In genomic region chr1:150709031-150709430, GRCh38 we compare ENCODE assay signal across 1 cellular context.
TF ChIP-seq lines count a peak whose summit lies in the region.
"Not testable (repeated sequence)": the region's sequence is repeated elsewhere in the genome, so short reads cannot be mapped to it uniquely, and the experiment has no call there.

No MANE protein-coding gene starts in this region.

TF ChIP-seq in K562, 482 proteins besides CTCF, POLR2A, EP300 and RAD21 (continues in another document):
- TF ChIP-seq NR4A1 (CRISPR knock-in tag; IDR thresholded peaks at IDR 0.05); ZNF740 (CRISPR knock-in tag; IDR thresholded peaks at IDR 0.05); NR2C1 (IDR thresholded peaks at IDR 0.05); ID3 (CRISPR knock-in tag; IDR thresholded peaks at IDR 0.05); PBX2 (CRISPR knock-in tag; IDR thresholded peaks at IDR 0.05; ENCODE audit: low read depth): not testable (repeated sequence)
- TF ChIP-seq NR4A1 (tag; IDR thresholded peaks at IDR 0.05), result peak; percentile 72; the same call in 1 of the 2 replicates
- TF ChIP-seq TEAD1 (CRISPR knock-in tag; IDR thresholded peaks at IDR 0.05), result peak in 1 of 2 experiments; percentile 72; a peak in 2 of 4 replicates
- peak; percentile 74 for TF ChIP-seq TSHZ1 (CRISPR knock-in tag; IDR thresholded peaks at IDR 0.05)
- peak; percentile 46; the same call in 1 of the 2 replicates for TF ChIP-seq ZNF354B (CRISPR knock-in tag; IDR thresholded peaks at IDR 0.05)
- 0 out of 2 replicates have a peak, but pooled peaks have one; percentile 40 for TF ChIP-seq KLF13 (tag; IDR thresholded peaks at IDR 0.05; ENCODE audit: borderline replicate concordance, low read depth)
- TF ChIP-seq CXXC5 (CRISPR knock-in tag; IDR thresholded peaks at IDR 0.05), result peak; percentile 62
- TF ChIP-seq SMAD3 (CRISPR knock-in tag; conservative IDR thresholded peaks at IDR 0.05), result 0 out of 2 replicates have a peak, but pooled peaks have one; percentile 44
- TF ChIP-seq KLF6 (CRISPR knock-in tag; IDR thresholded peaks at IDR 0.05; ENCODE audit: borderline replicate concordance), result peak; percentile 63; the same call in 1 of the 2 replicates
- TF ChIP-seq TCF15 (CRISPR knock-in tag; IDR thresholded peaks at IDR 0.05), result 0 out of 2 replicates have a peak, but pooled peaks have one; percentile 61
- TF ChIP-seq DDX20 (tag; IDR thresholded peaks at IDR 0.05; ENCODE audit: low read depth), result peak; percentile 82
- TF ChIP-seq ZBTB17 (CRISPR knock-in tag; IDR thresholded peaks at IDR 0.05), result peak; percentile 73
- peak; percentile 26; the same call in 1 of the 2 replicates for TF ChIP-seq ZNF398 (CRISPR knock-in tag; IDR thresholded peaks at IDR 0.05)
- peak; percentile 82 for TF ChIP-seq SMAD4 (CRISPR knock-in tag; conservative IDR thresholded peaks at IDR 0.05)
- TF ChIP-seq ZNF449 (CRISPR knock-in tag; IDR thresholded peaks at IDR 0.05), result 0 out of 2 replicates have a peak, but pooled peaks have one; percentile 38
- TF ChIP-seq HINFP (tag; conservative IDR thresholded peaks at IDR 0.05; ENCODE audit: low read depth), result peak; percentile 59
- peak in 1 of 2 experiments; percentile 89; a peak in 2 of 4 replicates for TF ChIP-seq ZNF740 (tag; IDR thresholded peaks at IDR 0.05)
- peak; percentile 86 for TF ChIP-seq ZNF311 (CRISPR knock-in tag; IDR thresholded peaks at IDR 0.05)
- TF ChIP-seq PYGO2 (tag; IDR thresholded peaks at IDR 0.05), result 0 out of 2 replicates have a peak, but pooled peaks have one; percentile 67
- peak; percentile 75 for TF ChIP-seq MEF2D (tag; conservative IDR thresholded peaks at IDR 0.05; ENCODE audit: low read depth)
- TF ChIP-seq NR2C1 (tag; IDR thresholded peaks at IDR 0.05), result peak; percentile 62
- TF ChIP-seq ETV1 (tag; conservative IDR thresholded peaks at IDR 0.05; ENCODE audit: low read depth), result peak; percentile 28; the same call in 1 of the 2 replicates
- TF ChIP-seq ID3 (tag; IDR thresholded peaks at IDR 0.05), result peak; percentile 76; the same call in 1 of the 2 replicates
- peak; percentile 79 for TF ChIP-seq MECOM (CRISPR knock-in tag; IDR thresholded peaks at IDR 0.05)
- TF ChIP-seq ZNF41 (CRISPR knock-in tag; conservative IDR thresholded peaks at IDR 0.05), result peak; percentile 70; the same call in 1 of the 2 replicates
- TF ChIP-seq DLX4 (CRISPR knock-in tag; IDR thresholded peaks at IDR 0.05), result 0 out of 2 replicates have a peak, but pooled peaks have one; percentile 23
- TF ChIP-seq MBD1 (CRISPR knock-in tag; IDR thresholded peaks at IDR 0.05), result 0 out of 2 replicates have a peak, but pooled peaks have one; percentile 17
- 0 out of 2 replicates have a peak, but pooled peaks have one; percentile 27 for TF ChIP-seq PBX2 (tag; conservative IDR thresholded peaks at IDR 0.05; ENCODE audit: low read depth)
- peak; percentile 86 for TF ChIP-seq HDAC8 (tag; IDR thresholded peaks at IDR 0.05)
- peak; percentile 96 for TF ChIP-seq ZNF592 (IDR thresholded peaks at IDR 0.05)
- peak; percentile 87 for TF ChIP-seq PTTG1 (tag; IDR thresholded peaks at IDR 0.05; ENCODE audit: low read depth)
- TF ChIP-seq DMBX1 (CRISPR knock-in tag; IDR thresholded peaks at IDR 0.05; ENCODE audit: borderline replicate concordance), result peak; percentile 94
- peak; percentile 91 for TF ChIP-seq ZNF583 (CRISPR knock-in tag; IDR thresholded peaks at IDR 0.05)
- TF ChIP-seq ZNF347 (CRISPR knock-in tag; IDR thresholded peaks at IDR 0.05; ENCODE audit: low read depth), result 0 out of 2 replicates have a peak, but pooled peaks have one; percentile 49
